Comparison of ENCODE assay signal across 8 cellular contexts in the genomic region with DNA sequence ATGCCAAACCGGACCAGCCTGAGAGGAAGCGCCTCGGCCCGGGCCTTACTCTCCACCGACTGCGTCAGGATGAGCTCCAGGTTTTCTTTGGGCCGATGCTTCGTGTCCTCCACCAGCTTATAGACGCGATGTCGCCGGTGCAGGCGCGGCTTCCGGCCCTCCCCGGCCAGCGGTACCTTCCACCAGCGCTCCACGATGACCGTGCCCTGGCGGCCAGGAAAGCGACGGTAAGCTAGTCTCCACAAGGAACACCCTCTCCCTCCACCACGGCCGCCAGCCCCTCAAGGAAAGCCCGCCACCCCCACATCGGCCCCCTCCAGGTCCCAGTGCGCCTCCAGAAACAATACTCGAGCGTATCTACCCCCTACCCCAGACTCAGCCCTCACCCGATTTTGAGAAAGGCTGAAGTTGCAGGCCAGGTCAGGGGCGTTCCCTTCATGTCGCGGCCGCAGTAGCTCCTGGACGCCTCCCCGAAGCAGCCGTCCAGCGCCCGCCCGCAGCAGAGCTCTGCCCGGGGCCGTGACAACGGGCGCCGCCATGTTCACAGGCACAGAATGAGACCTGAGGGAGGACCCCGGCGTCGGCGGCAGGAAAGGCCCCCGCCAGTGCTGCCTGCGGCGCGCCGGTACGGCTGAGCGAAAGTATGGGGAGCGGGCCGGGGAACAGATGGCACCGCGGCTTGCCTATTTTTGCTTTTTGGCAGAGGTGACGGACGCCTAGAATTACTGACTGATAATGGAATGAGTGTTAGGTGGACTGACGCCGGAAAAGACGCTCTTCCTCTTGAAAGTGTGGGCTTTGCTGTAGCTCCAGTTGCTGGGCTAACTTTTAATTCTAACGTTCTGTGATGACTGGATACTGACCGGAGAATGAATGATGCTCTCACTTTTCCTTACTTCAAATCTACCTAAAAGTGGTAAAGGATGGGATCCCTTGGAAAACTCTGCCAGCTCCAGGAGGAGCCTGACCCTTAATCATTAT. TPM values are rescaled to one million over a fixed set of nuclear protein-coding genes. Genes with fewer than 3 reads are reported as not detected.
DNase-seq lines count a peak whose midpoint lies in the region; ATAC-seq and TF ChIP-seq lines count a peak whose summit lies in the region.

A gene (minus strand): TSS at position 556 of the 981 bp plus-strand sequence. CDS start 17 bp downstream, at position 539.

- under 1% methylated on average over 44 of the region's 68 CpGs for WGBS in right lobe of liver (ENCODE audit: insufficient coverage, low coverage, low lambda C conversion rate, missing lambda C conversion rate)

- peak; percentile 82 for DNase-seq in NCI-H82 treated with DMSO at 0.1 percent for 48 hours (lab: John Stamatoyannopoulos, UW; ENCODE audit: unreplicated experiment)
- peak; percentile 89 for DNase-seq in activated CD4-positive, alpha-beta memory T cell treated with anti-CD3 and anti-CD28 coated beads, Interleukin-2, amount 10 ng/mL, durations not matched to agents 7 days and 5 days
- peak; percentile 84 to 87 (median 85) for DNase-seq in right lobe of liver
- DNase-seq in stimulated activated CD4-positive, alpha-beta T cell treated with anti-CD3 and anti-CD28 coated beads, Interleukin-4, amount 100 ng/mL, for 24 hours: peak; percentile 87

- H3K4me3 ChIP-seq in BLaER1 (peak within 1 kb of the TSS; percentile 90), duodenal mucosa (ENCODE audit: low read depth in 1 of 2, low read length in 2 of 2) (peak within 1 kb of the TSS; percentile 81 to 90), right lobe of liver (peak within 1 kb of the TSS; percentile 69 to 86 (median 72))

- POLR2A ChIA-PET in activated CD4-positive, alpha-beta memory T cell treated with anti-CD3 and anti-CD28 coated beads, Interleukin-2, amount 10 ng/mL, durations not matched to agents 7 days and 5 days (lab: Charles Lee): interaction anchor here (0.6 to 1.9 kb wide), 35 partner anchors 8 to 564 kb away, joined by 3 to 16 read pairs (median 4); a partner anchor contains a TSS

- H3K9ac ChIP-seq in BLaER1 (peak within 1 kb of the TSS; percentile 92), duodenal mucosa (ENCODE audit: low read depth in 1 of 2, low read length in 2 of 2) (peak within 1 kb of the TSS; percentile 77 to 85)

- H3K27me3 Mint-ChIP-seq in activated CD4-positive, alpha-beta memory T cell treated with anti-CD3 and anti-CD28 coated beads, Interleukin-2, amount 10 ng/mL, durations not matched to agents 7 days and 5 days: no peaks in the 10 kb centered on the region

- no peaks in the 10 kb centered on the region for H3K9me3 ChIP-seq in BLaER1
- H3K9me3 ChIP-seq in duodenal mucosa (ENCODE audit: control insufficient read depth in 1 of 2, low read length in 2 of 2): no peaks in the 10 kb centered on the region
- no peaks in the 10 kb centered on the region for H3K9me3 ChIP-seq in right lobe of liver

- TF ChIP-seq CTCF in right lobe of liver (IDR thresholded peaks at IDR 0.05): no peak

- CTCF ChIA-PET in activated CD4-positive, alpha-beta memory T cell treated with anti-CD3 and anti-CD28 coated beads, Interleukin-2, amount 10 ng/mL, durations not matched to agents 7 days and 5 days (lab: Charles Lee): interaction anchor here (0.7 to 1.8 kb wide), 8 partner anchors 9 to 77 kb away, joined by 3 to 12 read pairs (median 4); no protein-coding TSS in a partner anchor

- H3K27ac Mint-ChIP-seq in activated CD4-positive, alpha-beta memory T cell treated with anti-CD3 and anti-CD28 coated beads, Interleukin-2, amount 10 ng/mL, durations not matched to agents 7 days and 5 days: peak within 1 kb of the TSS; percentile 79

- H3K27ac ChIP-seq in BLaER1: peak within 1 kb of the TSS; percentile 88
- peak within 1 kb of the TSS; percentile 65 for H3K27ac ChIP-seq in duodenal mucosa (ENCODE audit: low read depth, low read length)
- peak within 1 kb of the TSS; percentile 50 to 75 (median 65) for H3K27ac ChIP-seq in right lobe of liver

- ATAC-seq in GM19351 (IDR thresholded peaks at IDR 0.05; ENCODE audit: unreplicated experiment) (peak; percentile 96), HG03565 (IDR thresholded peaks at IDR 0.05; ENCODE audit: unreplicated experiment) (peak; percentile 76), right lobe of liver (peak; percentile 97 to 99 (median 98))

- TF ChIP-seq POLR2A in right lobe of liver (IDR thresholded peaks at IDR 0.05): peak; percentile 67

- H3K36me3 Mint-ChIP-seq in activated CD4-positive, alpha-beta memory T cell treated with anti-CD3 and anti-CD28 coated beads, Interleukin-2, amount 10 ng/mL, durations not matched to agents 7 days and 5 days (ENCODE audit: low read depth): peaks cover 33% of the 10 kb centered on the region

- H3K36me3 ChIP-seq in BLaER1 (peaks cover 41% of the 10 kb centered on the region), duodenal mucosa (ENCODE audit: control insufficient read depth in 1 of 2, insufficient read depth in 2 of 2, low read length in 2 of 2) (peaks cover 18 to 27% of the 10 kb centered on the region in 2 donors), right lobe of liver (peaks cover 0 to 24% (median 6%) of the 10 kb centered on the region in 4 donors)

- peaks cover 43% of the 10 kb centered on the region for H3K4me1 Mint-ChIP-seq in activated CD4-positive, alpha-beta memory T cell treated with anti-CD3 and anti-CD28 coated beads, Interleukin-2, amount 10 ng/mL, durations not matched to agents 7 days and 5 days

- H3K27me3 ChIP-seq in BLaER1 (no peaks in the 10 kb centered on the region), duodenal mucosa (ENCODE audit: control insufficient read depth in 1 of 2, insufficient read depth in 2 of 2, low read length in 2 of 2) (no peaks in the 10 kb centered on the region), right lobe of liver (no peaks in the 10 kb centered on the region)

- H3K4me3 Mint-ChIP-seq in activated CD4-positive, alpha-beta memory T cell treated with anti-CD3 and anti-CD28 coated beads, Interleukin-2, amount 10 ng/mL, durations not matched to agents 7 days and 5 days: peak within 1 kb of the TSS; percentile 77

- peak within 1 kb of the TSS; percentile 97 for H3K4me2 ChIP-seq in BLaER1

- peaks cover 19% of the 10 kb centered on the region for H3K4me1 ChIP-seq in BLaER1
- H3K4me1 ChIP-seq in duodenal mucosa (ENCODE audit: control insufficient read depth in 1 of 2, insufficient read depth in 2 of 2, low read length in 2 of 2): peaks cover 10 to 12% of the 10 kb centered on the region in 2 donors
- peaks cover 0 to 26% (median 4%) of the 10 kb centered on the region in 4 donors for H3K4me1 ChIP-seq in right lobe of liver

- H4K20me1 ChIP-seq in BLaER1: no peaks in the 10 kb centered on the region

- H3K9me3 Mint-ChIP-seq in activated CD4-positive, alpha-beta memory T cell treated with anti-CD3 and anti-CD28 coated beads, Interleukin-2, amount 10 ng/mL, durations not matched to agents 7 days and 5 days: no peaks in the 10 kb centered on the region

- intact Hi-C loops in right lobe of liver (cut with DNase I): no loop called here

RNA-seq across cellular contexts. Expression of the gene that starts here (rescaled TPM):
- 10 to 100 TPM; 97.9 to 98.9 TPM for total RNA-seq in activated CD4-positive, alpha-beta memory T cell treated with anti-CD3 and anti-CD28 coated beads, Interleukin-2, amount 10 ng/mL, durations not matched to agents 7 days and 5 days
- total RNA-seq in right lobe of liver: 10 to 100 TPM; 21.3 to 35.7 (median 28.4) TPM

Comparison
In these comparisons a context has a peak if more than half of its experiments do, and no peak if none do; other contexts are left out.
1. Peak in every context shown above with its lines: DNase-seq, ATAC-seq, H3K4me3 ChIP-seq and H3K27ac ChIP-seq.